ENCODE assay signal across 17 cellular contexts in the genomic region with DNA sequence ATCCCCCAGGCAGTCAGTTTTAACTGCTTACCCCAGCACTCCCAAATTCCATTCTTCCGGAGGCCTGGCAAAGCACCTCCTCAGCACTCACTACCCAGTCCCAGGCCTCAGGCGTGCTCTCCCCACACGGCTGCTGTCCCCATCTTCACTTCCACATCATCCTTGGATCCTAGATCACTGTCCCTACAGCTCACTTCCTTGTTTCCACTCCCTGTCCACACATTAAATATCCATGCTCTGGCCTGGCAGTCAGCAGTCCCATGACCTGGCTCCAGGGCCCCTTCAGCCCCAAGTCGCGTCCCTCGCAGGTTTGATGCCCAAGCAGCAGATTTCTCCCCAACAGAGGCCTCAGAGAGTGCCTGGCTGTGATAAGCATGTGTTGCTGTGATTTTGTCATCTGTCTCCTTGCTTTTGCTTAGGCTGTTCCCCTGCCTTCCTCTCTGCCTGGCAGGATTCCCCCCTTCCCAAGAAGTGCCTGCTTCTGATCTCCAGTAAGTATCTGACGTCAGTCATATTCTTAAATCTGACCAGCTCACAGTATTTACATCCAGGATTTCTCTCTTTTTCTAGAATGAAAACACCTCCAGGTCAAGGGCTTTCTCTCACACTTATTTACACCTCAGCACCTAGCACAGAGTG.
A peak's percentile ranks its signal among the peaks of the same experiment; 100 is the strongest.
DNase-seq lines count a peak whose midpoint lies in the region; ATAC-seq and TF ChIP-seq lines count a peak whose summit lies in the region.
"Had no signal": no experiment of that assay in that cellular context is flagged by ENCODE, and none has a peak within 500 bp of the region (broad histone marks: within the 10 kb centered on the region; RNA-seq: fewer than 3 reads in every experiment).

No MANE protein-coding gene starts in this region.

- intact Hi-C loops in A673 (cut with micrococcal nuclease; ENCODE audit: unreplicated experiment), result no loop called here
- intact Hi-C loops in right cardiac atrium (cut with DNase I), result loop anchor here in 1 of 4 donors (5.0 kb wide), 1 partner anchor 241 kb away; a partner anchor contains a TSS

- no peaks in the 10 kb centered on the region for H3K27me3 ChIP-seq in A673 (replicated peaks; ENCODE audit: insufficient read depth, low read depth, low read length, poor library complexity)
- no peaks in the 10 kb centered on the region for H3K27me3 ChIP-seq in adipocyte (replicated peaks; ENCODE audit: control insufficient read depth, insufficient read depth, low read length)
- no peaks in the 10 kb centered on the region for H3K27me3 ChIP-seq in right cardiac atrium (ENCODE audit: control insufficient read depth, insufficient read depth)
- H3K27me3 ChIP-seq in skeletal muscle satellite cell (ENCODE audit: control insufficient read depth, insufficient read depth, low read length), result no peaks in the 10 kb centered on the region
- H3K27me3 ChIP-seq: SJSA1 had no signal

- H3K4me1 Mint-ChIP-seq in effector memory CD8-positive, alpha-beta T cell (ENCODE audit: low read depth in 2 of 2), result peaks cover 3 to 7% of the 10 kb centered on the region in 2 donors
- H3K4me1 Mint-ChIP-seq in activated CD4-positive, alpha-beta T cell treated with anti-CD3 and anti-CD28 coated beads, Interleukin-2, amount 10 ng/mL, durations not matched to agents 7 days and 5 days, result peaks cover 2% of the 10 kb centered on the region

- no peaks in the 10 kb centered on the region for H3K36me3 Mint-ChIP-seq in effector memory CD8-positive, alpha-beta T cell (ENCODE audit: insufficient read depth)
- H3K36me3 Mint-ChIP-seq in activated CD4-positive, alpha-beta T cell treated with anti-CD3 and anti-CD28 coated beads, Interleukin-2, amount 10 ng/mL, durations not matched to agents 7 days and 5 days (ENCODE audit: low read depth), result no peaks in the 10 kb centered on the region

- no peak for TF ChIP-seq CTCF in A673 (conservative IDR thresholded peaks at IDR 0.05; ENCODE audit: low read depth, low read length)

- H3K4me2 ChIP-seq in skeletal muscle satellite cell (ENCODE audit: low read length), result peak overlapping the region; percentile 16

- H3K27ac ChIP-seq in A673 (ENCODE audit: low read depth, low read length, poor library complexity, severe bottlenecking) (peak overlapping the region; percentile 52), right cardiac atrium (ENCODE audit: low read length) (peak overlapping the region; percentile 87)
- H3K27ac ChIP-seq: SJSA1 had no signal

- peaks cover 66% of the 10 kb centered on the region for H3K4me1 ChIP-seq in A673 (ENCODE audit: insufficient read depth, low read length, poor library complexity, severe bottlenecking)
- peaks cover 84% of the 10 kb centered on the region for H3K4me1 ChIP-seq in adipocyte (ENCODE audit: control insufficient read depth, insufficient read depth, low read length)
- H3K4me1 ChIP-seq in right cardiac atrium (ENCODE audit: control insufficient read depth, insufficient read depth, low read length), result peaks cover 47% of the 10 kb centered on the region
- H3K4me1 ChIP-seq in skeletal muscle satellite cell (ENCODE audit: control insufficient read depth, insufficient read depth, low read length), result peaks cover 92% of the 10 kb centered on the region

- no peak overlapping the region for H3K4me3 Mint-ChIP-seq in effector memory CD8-positive, alpha-beta T cell
- H3K4me3 Mint-ChIP-seq in activated CD4-positive, alpha-beta T cell treated with anti-CD3 and anti-CD28 coated beads, Interleukin-2, amount 10 ng/mL, durations not matched to agents 7 days and 5 days, result no peak overlapping the region
- H3K4me3 Mint-ChIP-seq: activated naive CD8-positive, alpha-beta T cell treated with anti-CD3 and anti-CD28 coated beads, Interleukin-2, amount 50 U/mL, for 24 hours had no signal

- CTCF ChIA-PET in A673 (lab: Charles Lee), result no interaction called here
- CTCF ChIA-PET in activated CD4-positive, alpha-beta T cell treated with anti-CD3 and anti-CD28 coated beads, Interleukin-2, amount 10 ng/mL, durations not matched to agents 7 days and 5 days (lab: Charles Lee), result no interaction called here

- H3K9me3 Mint-ChIP-seq in effector memory CD8-positive, alpha-beta T cell, result no peaks in the 10 kb centered on the region
- H3K9me3 Mint-ChIP-seq in activated CD4-positive, alpha-beta T cell treated with anti-CD3 and anti-CD28 coated beads, Interleukin-2, amount 10 ng/mL, durations not matched to agents 7 days and 5 days, result no peaks in the 10 kb centered on the region
- H3K9me3 Mint-ChIP-seq: activated naive CD8-positive, alpha-beta T cell treated with anti-CD3 and anti-CD28 coated beads, Interleukin-2, amount 50 U/mL, for 24 hours had no signal

- H3K27me3 Mint-ChIP-seq in effector memory CD8-positive, alpha-beta T cell, result no peaks in the 10 kb centered on the region
- no peaks in the 10 kb centered on the region for H3K27me3 Mint-ChIP-seq in activated CD4-positive, alpha-beta T cell treated with anti-CD3 and anti-CD28 coated beads, Interleukin-2, amount 10 ng/mL, durations not matched to agents 7 days and 5 days
- H3K27me3 Mint-ChIP-seq: activated naive CD8-positive, alpha-beta T cell treated with anti-CD3 and anti-CD28 coated beads, Interleukin-2, amount 50 U/mL, for 24 hours; progenitor cell of endocrine pancreas had no signal

- DNase-seq in A673 (ENCODE audit: low spot score), result no peak
- peak; percentile 29 for DNase-seq in adipocyte (ENCODE audit: low read depth)
- peak in 2 of 3 donors; percentile 29 to 53 for DNase-seq in right cardiac atrium
- no peak for DNase-seq in effector memory CD8-positive, alpha-beta T cell
- DNase-seq in activated CD4-positive, alpha-beta T cell treated with anti-CD3 and anti-CD28 coated beads, Interleukin-2, amount 10 ng/mL, durations not matched to agents 7 days and 5 days, result no peak
- DNase-seq in hypothalamus (lab: John Stamatoyannopoulos, UW), result no peak
- DNase-seq in stimulated activated CD4-positive, alpha-beta T cell treated with anti-CD3 and anti-CD28 coated beads, Interleukin-4, amount 100 ng/mL, for 24 hours, result no peak
- DNase-seq: activated naive CD8-positive, alpha-beta T cell treated with anti-CD3 and anti-CD28 coated beads, Interleukin-2, amount 50 U/mL, for 24 hours; DMS153; effector CD8-positive, alpha-beta T cell; NCI-H1417 treated with DMSO at 0.1 percent for 48 hours; NCI-H748 treated with DMSO at 0.1 percent for 48 hours; substantia nigra had no signal

- no peak overlapping the region for H3K4me3 ChIP-seq in A673 (ENCODE audit: low read depth, low read length, poor library complexity, severe bottlenecking)
- H3K4me3 ChIP-seq in adipocyte (ENCODE audit: low read length), result no peak overlapping the region
- H3K4me3 ChIP-seq in right cardiac atrium (ENCODE audit: low read length), result no peak overlapping the region
- no peak overlapping the region for H3K4me3 ChIP-seq in skeletal muscle satellite cell (ENCODE audit: low read length)
- H3K4me3 ChIP-seq: SJSA1 had no signal

- H3K9me3 ChIP-seq in A673 (ENCODE audit: low read depth, low read length, poor library complexity, severe bottlenecking) (no peaks in the 10 kb centered on the region), adipocyte (ENCODE audit: control insufficient read depth, low read length) (no peaks in the 10 kb centered on the region), right cardiac atrium (ENCODE audit: control insufficient read depth, low read length) (no peaks in the 10 kb centered on the region), skeletal muscle satellite cell (replicated peaks; ENCODE audit: low read length) (no peaks in the 10 kb centered on the region)
- H3K9me3 ChIP-seq: SJSA1 had no signal

- no peaks in the 10 kb centered on the region for H3K36me3 ChIP-seq in A673 (ENCODE audit: insufficient read depth, low read length, poor library complexity, severe bottlenecking)
- no peaks in the 10 kb centered on the region for H3K36me3 ChIP-seq in adipocyte (ENCODE audit: control insufficient read depth, insufficient read depth, low read length, severe bottlenecking)
- no peaks in the 10 kb centered on the region for H3K36me3 ChIP-seq in skeletal muscle satellite cell (ENCODE audit: insufficient read depth, low read length)
- H3K36me3 ChIP-seq: SJSA1 had no signal

- POLR2A ChIA-PET in A673 (lab: Charles Lee; ENCODE audit: low non-redundant PET), result no interaction called here
- POLR2A ChIA-PET in activated CD4-positive, alpha-beta T cell treated with anti-CD3 and anti-CD28 coated beads, Interleukin-2, amount 10 ng/mL, durations not matched to agents 7 days and 5 days (lab: Charles Lee), result no interaction called here

- no peak for ATAC-seq in right cardiac atrium
- ATAC-seq in effector memory CD8-positive, alpha-beta T cell (replicated peaks), result no peak
- ATAC-seq: activated naive CD8-positive, alpha-beta T cell treated with anti-CD3 and anti-CD28 coated beads, Interleukin-2, amount 50 U/mL, for 24 hours; HepG2 had no signal

- H3K9ac ChIP-seq in adipocyte (ENCODE audit: low read length), result peak overlapping the region; percentile 72
- peak overlapping the region; percentile 84 for H3K9ac ChIP-seq in skeletal muscle satellite cell (ENCODE audit: low read depth, low read length)

- BruUV-seq in A673 (replicated peaks; lab: Mats Ljungman, UMichigan), result no TSS peak

- whole genome bisulfite sequencing in right cardiac atrium, result 58% methylated on average over 7 of the region's 7 CpGs

- H3K27ac Mint-ChIP-seq in effector memory CD8-positive, alpha-beta T cell, result no peak overlapping the region
- H3K27ac Mint-ChIP-seq in activated CD4-positive, alpha-beta T cell treated with anti-CD3 and anti-CD28 coated beads, Interleukin-2, amount 10 ng/mL, durations not matched to agents 7 days and 5 days, result no peak overlapping the region
- H3K27ac Mint-ChIP-seq: activated naive CD8-positive, alpha-beta T cell treated with anti-CD3 and anti-CD28 coated beads, Interleukin-2, amount 50 U/mL, for 24 hours; progenitor cell of endocrine pancreas had no signal

Comparison
In these comparisons a context has a peak if more than half of its experiments do, and no peak if none do; other contexts are left out.
1. DNase-seq: peak in adipocyte (single experiment) and right cardiac atrium (2 of 3); none in A673 (single experiment), effector memory CD8-positive, alpha-beta T cell (0 of 3), activated CD4-positive, alpha-beta T cell treated with anti-CD3 and anti-CD28 coated beads, Interleukin-2, amount 10 ng/mL, durations not matched to agents 7 days and 5 days (single experiment), hypothalamus (0 of 51) and stimulated activated CD4-positive, alpha-beta T cell treated with anti-CD3 and anti-CD28 coated beads, Interleukin-4, amount 100 ng/mL, for 24 hours (single experiment).